ENCODE assay signal across 8 cellular contexts in the genomic region with DNA sequence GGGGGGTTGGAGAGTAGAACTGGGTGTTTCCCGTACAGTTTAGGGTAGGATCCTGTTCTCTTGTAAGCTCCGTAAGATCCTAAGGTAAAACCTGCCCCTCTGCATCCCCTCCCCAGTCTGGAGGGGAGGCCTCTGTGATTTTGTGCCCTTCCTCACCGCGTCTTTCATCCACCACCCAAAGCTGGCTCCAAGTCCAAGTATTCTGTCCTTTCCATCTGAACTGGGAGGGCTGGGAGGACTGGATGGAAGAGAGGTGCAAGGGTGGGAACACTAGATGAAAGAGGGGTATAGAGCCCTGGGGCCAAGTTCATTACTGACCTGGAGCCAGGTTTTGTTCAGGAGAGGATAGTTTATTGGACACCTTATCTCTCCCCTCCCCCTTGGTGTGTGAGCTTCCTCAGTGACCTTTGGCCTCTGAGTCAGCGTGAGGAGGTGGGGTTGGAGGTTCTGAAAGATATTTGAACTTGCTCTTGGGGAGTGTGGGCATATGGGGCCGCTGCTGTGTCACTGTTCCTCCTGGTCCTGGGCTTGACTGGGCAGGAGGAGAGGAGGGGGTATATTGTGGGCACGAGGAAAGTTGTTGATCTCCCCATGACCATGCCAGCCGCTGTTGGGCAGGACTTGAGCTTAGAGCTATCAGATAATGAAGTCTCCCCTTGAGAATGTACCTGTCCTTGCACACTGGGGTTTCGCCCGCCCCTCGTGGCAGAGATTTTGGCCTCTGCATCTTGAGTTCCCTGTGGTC. TPM values are rescaled to one million over a fixed set of nuclear protein-coding genes. Genes with fewer than 3 reads are reported as not detected.
DNase-seq lines count a peak whose midpoint lies in the region; ATAC-seq, FAIRE-seq and TF ChIP-seq lines count a peak whose summit lies in the region.

No MANE protein-coding gene starts in this region.

- H4K20me1 ChIP-seq in H1 (replicated peaks in 1 of 2; ENCODE audit: control insufficient read depth in 1 of 2, insufficient read depth in 2 of 2, low read length in 2 of 2): peaks cover 0 to 9% of the 10 kb centered on the region in 2 experiments

- TF ChIP-seq POLR2A in H1 (IDR thresholded peaks at IDR 0.05; ENCODE audit: control extremely low read depth in 1 of 2, low read depth in 2 of 2, low read length in 2 of 2): no peak

- no peak for TF ChIP-seq CTCF in H1 (IDR thresholded peaks at IDR 0.05; ENCODE audit: control extremely low read depth in 1 of 3, insufficient read depth in 1 of 3, low read depth in 1 of 3, low read length in 3 of 3)

- peak overlapping the region; percentile 15 for H2BK120ac ChIP-seq in H1 (replicated peaks; ENCODE audit: low read depth, low read length)

- no peak for TF ChIP-seq EP300 in H1 (IDR thresholded peaks at IDR 0.05; ENCODE audit: borderline replicate concordance in 1 of 2, low read depth in 2 of 2, low read length in 2 of 2)

- peaks cover 32 to 57% of the 10 kb centered on the region in 2 experiments for H3K79me2 ChIP-seq in H1 (ENCODE audit: control insufficient read depth in 1 of 2, insufficient read depth in 2 of 2, low read length in 2 of 2)

- peak overlapping the region; percentile 6 for H4K91ac ChIP-seq in H1 (replicated peaks; ENCODE audit: insufficient read length, low read length)

- POLR2A ChIA-PET in H1 (lab: Charles Lee; ENCODE audit: partially characterized antibody): interaction anchor here (0.7 to 24.3 kb wide), 10 partner anchors 11 to 283 kb away, joined by 3 to 468 read pairs (median 8); partner anchors contain the start of genes LASP1NB and RPL23

- peak in 1 of 2 donors; percentile 14 for ATAC-seq in stimulated activated naive B cell treated with anti-CD40 and anti-IgM and Interleukin-4, amounts not matched to agents 10 μg/mL and 1 μg/mL and 100 μg/mL, for 72 hours (replicated peaks)
- ATAC-seq in HG03097 (IDR thresholded peaks at IDR 0.05; ENCODE audit: low FRiP score, unreplicated experiment): no peak

- in situ Hi-C loops in G401 (cut with HindIII; ENCODE audit: low sequenced_read_pairs): no loop called here

- peaks cover 22% of the 10 kb centered on the region for H3K79me1 ChIP-seq in H1 (ENCODE audit: low read depth, low read length)

- peak overlapping the region; percentile 98; the same call in 1 of the 2 replicates for H2BK20ac ChIP-seq in H1 (ENCODE audit: low read length)

- H3K27me3 Mint-ChIP-seq in stimulated activated naive B cell treated with anti-CD40 and anti-IgM and Interleukin-4, amounts not matched to agents 10 μg/mL and 1 μg/mL and 100 μg/mL, for 72 hours: peaks cover 0 to 4% of the 10 kb centered on the region in 2 donors

- H3K14ac ChIP-seq in H1 (ENCODE audit: insufficient read length): no peak overlapping the region

- peak overlapping the region; percentile 84 for H3K18ac ChIP-seq in H1 (ENCODE audit: extremely low read depth, low read length)

- peak overlapping the region; percentile 13 for H3K56ac ChIP-seq in H1 (replicated peaks; ENCODE audit: insufficient read length, low read depth, low read length)

- H4K5ac ChIP-seq in H1 (ENCODE audit: insufficient read length, low read depth, low read length): peak overlapping the region; percentile 49

- H3K4me1 ChIP-seq in H1 (replicated peaks in 1 of 4; ENCODE audit: control insufficient read depth in 3 of 4, insufficient read depth in 4 of 4, low read length in 3 of 4) (peaks cover 2 to 38% (median 22%) of the 10 kb centered on the region in 4 experiments), mucosa of stomach (ENCODE audit: control insufficient read depth, insufficient read depth, low read length) (peaks cover 55% of the 10 kb centered on the region)

- no peak overlapping the region for H2AFZ ChIP-seq in H1 (ENCODE audit: low read length)

- H3K23me2 ChIP-seq in H1 (ENCODE audit: low read depth, low read length): peaks cover 17% of the 10 kb centered on the region

- H3K9me3 ChIP-seq in H1 (ENCODE audit: insufficient read depth in 2 of 2, low read depth in 1 of 2, low read length in 1 of 2): no peaks in the 10 kb centered on the region
- no peaks in the 10 kb centered on the region for H3K9me3 ChIP-seq in mucosa of stomach (ENCODE audit: control insufficient read depth, low read length)

- peak in 1 of 2 experiments; percentile 6; a peak in 1 of 4 replicates for TF ChIP-seq RAD21 in H1 (IDR thresholded peaks at IDR 0.05 in 1 of 2, conservative IDR thresholded peaks at IDR 0.05 in 1 of 2; ENCODE audit: low read depth in 2 of 2, low read length in 2 of 2)

- 0 out of 2 replicates have a peak overlapping the region, but pooled peaks have one; percentile 29 for H2AK5ac ChIP-seq in H1 (ENCODE audit: low read depth, low read length)

- no peak overlapping the region for H4K8ac ChIP-seq in H1 (ENCODE audit: extremely low read depth, insufficient read depth, low read length)

- peak overlapping the region; percentile 85 for H3K27ac Mint-ChIP-seq in stimulated activated naive B cell treated with anti-CD40 and anti-IgM and Interleukin-4, amounts not matched to agents 10 μg/mL and 1 μg/mL and 100 μg/mL, for 72 hours

- peaks cover 55 to 70% of the 10 kb centered on the region in 2 donors for H3K4me1 Mint-ChIP-seq in stimulated activated naive B cell treated with anti-CD40 and anti-IgM and Interleukin-4, amounts not matched to agents 10 μg/mL and 1 μg/mL and 100 μg/mL, for 72 hours

- H3K27me3 ChIP-seq in H1 (replicated peaks in 1 of 4; ENCODE audit: control insufficient read depth in 3 of 4, extremely low read depth in 1 of 4, insufficient read depth in 3 of 4, low read length in 3 of 4) (no peaks in the 10 kb centered on the region), mucosa of stomach (ENCODE audit: control insufficient read depth, insufficient read depth, low read length) (no peaks in the 10 kb centered on the region)

- DNase-seq in G401 (ENCODE audit: low spot score) (peak; percentile 24), NAMALWA (ENCODE audit: low spot score) (peak; percentile 69), H1 (ENCODE audit: low read depth in 1 of 2, low spot score in 2 of 2) (no peak), NCI-H1092 treated with DMSO at 0.1 percent for 48 hours (lab: John Stamatoyannopoulos, UW) (no peak)
- DNase-seq in activated CD4-positive, alpha-beta T cell treated with anti-CD3 and anti-CD28 coated beads, Interleukin-2, amount 50 U/mL, for 4 hours: peak; percentile 78 to 79
- peak; percentile 40 for DNase-seq in stimulated activated naive B cell treated with anti-CD40 and anti-IgM and Interleukin-4, amounts not matched to agents 10 μg/mL and 1 μg/mL and 100 μg/mL, for 72 hours

- peak overlapping the region; percentile 87 for H2BK5ac ChIP-seq in H1 (ENCODE audit: low read depth, low read length)

- CTCF ChIA-PET in H1 (lab: Charles Lee; ENCODE audit: partially characterized antibody): interaction anchor here (0.5 to 3.2 kb wide), 12 partner anchors 9 to 110 kb away, joined by 3 to 16 read pairs (median 4); no protein-coding TSS in a partner anchor

- H3K27ac ChIP-seq in H1 (ENCODE audit: low read depth, low read length): no peak overlapping the region

- H3K36me3 ChIP-seq in H1 (ENCODE audit: control insufficient read depth in 2 of 4, insufficient read depth in 4 of 4, low read length in 3 of 4) (peaks cover 0 to 2% (median 0%) of the 10 kb centered on the region in 4 experiments; a peak in 1 of 8 replicates), mucosa of stomach (ENCODE audit: control insufficient read depth, insufficient read depth, low read length) (peaks cover 13% of the 10 kb centered on the region)

- peak overlapping the region; percentile 68; the same call in 1 of the 2 replicates for H2BK12ac ChIP-seq in H1 (ENCODE audit: low read depth, low read length)

- 0 out of 2 replicates have a peak overlapping the region, but pooled peaks have one; percentile 40 for H2BK15ac ChIP-seq in H1 (ENCODE audit: low read length)

- no peaks in the 10 kb centered on the region for H3K9me3 Mint-ChIP-seq in stimulated activated naive B cell treated with anti-CD40 and anti-IgM and Interleukin-4, amounts not matched to agents 10 μg/mL and 1 μg/mL and 100 μg/mL, for 72 hours

- H3K4me3 ChIP-seq in H1 (ENCODE audit: extremely low read depth in 1 of 4, insufficient read depth in 2 of 4, low read depth in 3 of 4, low read length in 4 of 4): peak overlapping the region; percentile 88 to 100 (median 98)
- peak overlapping the region; percentile 95 for H3K4me3 ChIP-seq in mucosa of stomach (ENCODE audit: low read length)

- no peak for FAIRE-seq in H1 (lab: Jason Lieb, UNC)

- peak overlapping the region; percentile 90 to 100 for H3K4me3 Mint-ChIP-seq in stimulated activated naive B cell treated with anti-CD40 and anti-IgM and Interleukin-4, amounts not matched to agents 10 μg/mL and 1 μg/mL and 100 μg/mL, for 72 hours

- 37% methylated on average over 11 of the region's 11 CpGs; no CpG with 5 or more reads in 1 of the 2 experiments for WGBS in H1 (ENCODE audit: extremely low coverage in 1 of 2, insufficient coverage in 1 of 2, insufficient read length in 1 of 2, insufficient replicate concordance in 2 of 2, low coverage in 1 of 2, low lambda C conversion rate in 2 of 2, missing lambda C conversion rate in 1 of 2), 2 experiments

- H3K23ac ChIP-seq in H1 (ENCODE audit: insufficient read length): no peak overlapping the region

- peak overlapping the region; percentile 82 for H3K4ac ChIP-seq in H1 (replicated peaks; ENCODE audit: insufficient read length, low read depth, low read length)

- H3K4me2 ChIP-seq in H1 (ENCODE audit: insufficient read depth in 1 of 2, low read depth in 2 of 2, low read length in 2 of 2): peak overlapping the region; percentile 79 to 95

- H3K36me3 Mint-ChIP-seq in stimulated activated naive B cell treated with anti-CD40 and anti-IgM and Interleukin-4, amounts not matched to agents 10 μg/mL and 1 μg/mL and 100 μg/mL, for 72 hours: peaks cover 21 to 33% of the 10 kb centered on the region in 2 donors

- H3K9ac ChIP-seq in H1 (replicated peaks in 1 of 4; ENCODE audit: extremely low read depth in 1 of 4, low read depth in 3 of 4, low read length in 3 of 4) (peak overlapping the region in 3 of 4 experiments; percentile 20 to 82 (median 57); a peak in 5 of 7 replicates), mucosa of stomach (ENCODE audit: low read length) (peak overlapping the region; percentile 92)

RNA-seq across cellular contexts. Expression of gene LASP1, which starts 1.6 kb away (rescaled TPM):
- total RNA-seq in G401 (2014; rRNA removed; shearing (Covaris generic)): 136 and 141 TPM in 2 replicates
- total RNA-seq in H1 (2021; fragmentation: NEBNext Ultra II Directional; extraction: Animal tissue kit (Norgen Biotek cat#: 25700)): 170 and 180 TPM in 2 replicates
- 114 and 182 TPM in 2 replicates for polyA plus RNA-seq in H1 (2011; rRNA removed)
- polyA plus RNA-seq in H1 (2011; cell fraction: cytosol; rRNA removed): 97.6 TPM
- polyA plus RNA-seq in H1 (2011; cell fraction: nucleus; rRNA removed): 95.0 TPM
- polyA plus RNA-seq in H1 (2012, experiment 1 of 2): 127 to 134 TPM (median 129 TPM) in 4 replicates
- polyA plus RNA-seq in H1 (2012, experiment 2 of 2): 154 TPM
- polyA plus RNA-seq in H1 (2013, experiment 1 of 2): 98.7 TPM
- 97.2 TPM for polyA plus RNA-seq in H1 (2013, experiment 2 of 2)
- 95.4 and 104 TPM in 2 replicates for polyA minus RNA-seq in H1 (2011; rRNA and poly(A)+ RNA removed)
- 106 TPM for polyA minus RNA-seq in H1 (2011; cell fraction: cytosol; rRNA and poly(A)+ RNA removed)
- polyA minus RNA-seq in H1 (2011; cell fraction: nucleus; rRNA and poly(A)+ RNA removed): 55.4 TPM

RNA-seq across cellular contexts. Expression of gene RPL23, which starts 17.9 kb away (rescaled TPM):
- total RNA-seq in G401 (2014; rRNA removed; shearing (Covaris generic)): 1,883 and 2,158 TPM in 2 replicates
- 2,091 and 2,148 TPM in 2 replicates for total RNA-seq in H1 (2021; fragmentation: NEBNext Ultra II Directional; extraction: Animal tissue kit (Norgen Biotek cat#: 25700))
- 1,486 and 2,502 TPM in 2 replicates for polyA plus RNA-seq in H1 (2011; rRNA removed)
- polyA plus RNA-seq in H1 (2011; cell fraction: cytosol; rRNA removed): 3,173 TPM
- polyA plus RNA-seq in H1 (2011; cell fraction: nucleus; rRNA removed): 510 TPM
- polyA plus RNA-seq in H1 (2012, experiment 1 of 2): 2,897 to 3,886 TPM (median 3,522 TPM) in 4 replicates
- polyA plus RNA-seq in H1 (2012, experiment 2 of 2): 3,306 TPM
- 4,125 TPM for polyA plus RNA-seq in H1 (2013, experiment 1 of 2)
- 4,130 TPM for polyA plus RNA-seq in H1 (2013, experiment 2 of 2)
- 442 and 458 TPM in 2 replicates for polyA minus RNA-seq in H1 (2011; rRNA and poly(A)+ RNA removed)
- 903 TPM for polyA minus RNA-seq in H1 (2011; cell fraction: cytosol; rRNA and poly(A)+ RNA removed)
- polyA minus RNA-seq in H1 (2011; cell fraction: nucleus; rRNA and poly(A)+ RNA removed): 264 TPM

RNA-seq across cellular contexts. Expression of gene CWC25, which starts 46.3 kb away (rescaled TPM):
- 11.2 and 19.9 TPM in 2 replicates for total RNA-seq in G401 (2014; rRNA removed; shearing (Covaris generic))
- total RNA-seq in H1 (2021; fragmentation: NEBNext Ultra II Directional; extraction: Animal tissue kit (Norgen Biotek cat#: 25700)): 13.1 and 15.8 TPM in 2 replicates
- polyA plus RNA-seq in H1 (2011; rRNA removed): 9.2 and 11.1 TPM in 2 replicates
- polyA plus RNA-seq in H1 (2011; cell fraction: cytosol; rRNA removed): 16.5 TPM
- 29.5 TPM for polyA plus RNA-seq in H1 (2011; cell fraction: nucleus; rRNA removed)
- 15.6 to 19.5 TPM (median 16.8 TPM) in 4 replicates for polyA plus RNA-seq in H1 (2012, experiment 1 of 2)
- 3.2 TPM for polyA plus RNA-seq in H1 (2012, experiment 2 of 2)
- 18.2 TPM for polyA plus RNA-seq in H1 (2013, experiment 1 of 2)
- 15.4 TPM for polyA plus RNA-seq in H1 (2013, experiment 2 of 2)
- 5.4 and 9.1 TPM in 2 replicates for polyA minus RNA-seq in H1 (2011; rRNA and poly(A)+ RNA removed)
- polyA minus RNA-seq in H1 (2011; cell fraction: cytosol; rRNA and poly(A)+ RNA removed): 6.9 TPM
- polyA minus RNA-seq in H1 (2011; cell fraction: nucleus; rRNA and poly(A)+ RNA removed): 13.2 TPM

Comparison
In these comparisons a context has a peak if more than half of its experiments do, and no peak if none do; other contexts are left out.
1. DNase-seq: peak in G401 (single experiment), NAMALWA (single experiment), activated CD4-positive, alpha-beta T cell treated with anti-CD3 and anti-CD28 coated beads, Interleukin-2, amount 50 U/mL, for 4 hours (2 of 2) and stimulated activated naive B cell treated with anti-CD40 and anti-IgM and Interleukin-4, amounts not matched to agents 10 μg/mL and 1 μg/mL and 100 μg/mL, for 72 hours (single experiment); none in H1 (0 of 2) and NCI-H1092 treated with DMSO at 0.1 percent for 48 hours (single experiment).